ENCODE assay signal across 19 cellular contexts in genomic region chr7:41145656-41146055, GRCh38.
"Had no signal": no experiment of that assay in that cellular context is flagged by ENCODE, and none has a peak within 500 bp of the region (broad histone marks: within the 10 kb centered on the region; RNA-seq: fewer than 3 reads in every experiment).

No MANE protein-coding gene starts in this region.

- H3K4me3 ChIP-seq: esophagus muscularis mucosa, hepatocyte, mucosa of descending colon, sigmoid colon, skin epidermis, testis, tibial nerve had no signal

- H3K27me3 ChIP-seq: esophagus muscularis mucosa, hepatocyte, sigmoid colon, testis, tibial nerve had no signal

- FAIRE-seq: colon had no signal

- H3K9me3 ChIP-seq: esophagus muscularis mucosa, mucosa of descending colon, sigmoid colon, testis, tibial nerve had no signal

- H3K4me1 ChIP-seq: esophagus muscularis mucosa, sigmoid colon, testis had no signal

- H3K79me2 ChIP-seq: hepatocyte had no signal

- H2AFZ ChIP-seq: hepatocyte had no signal

- H3K36me3 ChIP-seq: esophagus muscularis mucosa, sigmoid colon, tibial nerve had no signal

- H3K27ac ChIP-seq: epithelial cell of prostate, esophagus muscularis mucosa, hepatocyte, sigmoid colon, skin epidermis, testis, tibial nerve had no signal

- H3K4me2 ChIP-seq: hepatocyte had no signal

- DNase-seq: effector memory CD8-positive, alpha-beta T cell; foreskin melanocyte; head of caudate nucleus; kidney glomerular epithelial cell; mucosa of descending colon; naive thymus-derived CD8-positive, alpha-beta T cell; posterior cingulate gyrus; sigmoid colon; stimulated activated CD4-positive, alpha-beta T cell treated with anti-CD3 and anti-CD28 coated beads, Interleukin-2, amount 100 ng/mL, for 24 hours; stimulated activated CD4-positive, alpha-beta T cell treated with anti-CD3 and anti-CD28 coated beads, Interleukin-4, amount 100 ng/mL, for 4 hours; stimulated activated naive B cell treated with anti-CD40 and anti-IgM and Interleukin-4, amounts not matched to agents 10 μg/mL and 1 μg/mL and 100 μg/mL, for 72 hours; stimulated activated naive CD8-positive, alpha-beta T cell treated with anti-CD3 and anti-CD28 coated beads, Interleukin-15, amount 100 ng/mL, for 72 hours; testis had no signal

- ATAC-seq: effector memory CD8-positive, alpha-beta T cell; mucosa of descending colon; naive thymus-derived CD8-positive, alpha-beta T cell; stimulated activated naive B cell treated with anti-CD40 and anti-IgM and Interleukin-4, amounts not matched to agents 10 μg/mL and 1 μg/mL and 100 μg/mL, for 72 hours; stimulated activated naive CD8-positive, alpha-beta T cell treated with anti-CD3 and anti-CD28 coated beads, Interleukin-15, amount 100 ng/mL, for 72 hours had no signal
